8 cellular contexts compared by ENCODE assay signal in genomic region chr3:69058180-69058946, GRCh38. TPM values are rescaled to one million over a fixed set of nuclear protein-coding genes. Genes with fewer than 3 reads are reported as not detected.
DNase-seq lines count a peak whose midpoint lies in the region; ATAC-seq and TF ChIP-seq lines count a peak whose summit lies in the region.

No MANE protein-coding gene starts in this region.

- peak overlapping the region; percentile 30; the same call in 1 of the 2 replicates for H2AFZ ChIP-seq in DND-41 (ENCODE audit: low read depth, low read length)

- no peaks in the 10 kb centered on the region for H3K27me3 Mint-ChIP-seq in activated T-helper 17 cell treated with anti-CD3 and anti-CD28 coated beads, Interleukin-2, amount 50 U/mL, for 72 hours

- peak overlapping the region; percentile 17; the same call in 1 of the 2 replicates for H3K9ac ChIP-seq in DND-41 (ENCODE audit: low read depth, low read length)

- H3K9me3 Mint-ChIP-seq in activated T-helper 17 cell treated with anti-CD3 and anti-CD28 coated beads, Interleukin-2, amount 50 U/mL, for 72 hours, result no peaks in the 10 kb centered on the region

- peaks cover 92% of the 10 kb centered on the region for H3K36me3 Mint-ChIP-seq in activated T-helper 17 cell treated with anti-CD3 and anti-CD28 coated beads, Interleukin-2, amount 50 U/mL, for 72 hours (ENCODE audit: low read depth)

- TF ChIP-seq CTCF in DND-41 (IDR thresholded peaks at IDR 0.05; ENCODE audit: borderline replicate concordance, extremely low read depth, low read length, poor library complexity, severe bottlenecking), result no peak

- H3K27ac ChIP-seq in DND-41 (ENCODE audit: low read length), result peak overlapping the region; percentile 73

- no peaks in the 10 kb centered on the region for H3K79me2 ChIP-seq in DND-41 (ENCODE audit: insufficient read depth, low read length)

- no peaks in the 10 kb centered on the region for H4K20me1 ChIP-seq in DND-41 (ENCODE audit: insufficient read depth, low read length)

- H3K4me1 ChIP-seq in DND-41 (ENCODE audit: insufficient read depth, low read length), result peaks cover 19% of the 10 kb centered on the region

- peak overlapping the region; percentile 10 for H3K4me2 ChIP-seq in DND-41 (ENCODE audit: insufficient read depth, low read length)

- peaks cover 23% of the 10 kb centered on the region for H3K4me1 Mint-ChIP-seq in activated T-helper 17 cell treated with anti-CD3 and anti-CD28 coated beads, Interleukin-2, amount 50 U/mL, for 72 hours

- peak; percentile 99 for ATAC-seq in DND-41 (ENCODE audit: insufficient read depth, low read depth)
- peak; percentile 100 for ATAC-seq in GM19452 (IDR thresholded peaks at IDR 0.05; ENCODE audit: unreplicated experiment)
- peak; percentile 98 for ATAC-seq in HG03342 (IDR thresholded peaks at IDR 0.05; ENCODE audit: unreplicated experiment)
- ATAC-seq in activated T-helper 17 cell treated with anti-CD3 and anti-CD28 coated beads, Interleukin-2, amount 50 U/mL, for 72 hours (replicated peaks), result peak; percentile 79

- peak overlapping the region; percentile 97 for H3K27ac Mint-ChIP-seq in activated T-helper 17 cell treated with anti-CD3 and anti-CD28 coated beads, Interleukin-2, amount 50 U/mL, for 72 hours

- H3K4me3 ChIP-seq in DND-41 (ENCODE audit: low read depth in 1 of 2, low read length in 2 of 2), result no peak overlapping the region

- peaks cover 72% of the 10 kb centered on the region for H3K36me3 ChIP-seq in DND-41 (ENCODE audit: insufficient read depth, low read length)

- peak overlapping the region; percentile 62 for H3K4me3 Mint-ChIP-seq in activated T-helper 17 cell treated with anti-CD3 and anti-CD28 coated beads, Interleukin-2, amount 50 U/mL, for 72 hours

- no peaks in the 10 kb centered on the region for H3K27me3 ChIP-seq in DND-41 (ENCODE audit: insufficient read depth, low read length, poor library complexity)

- peak; percentile 25 for DNase-seq in DND-41
- DNase-seq in nucleus accumbens (lab: John Stamatoyannopoulos, UW), result no peak
- DNase-seq in HK-2 (ENCODE audit: unreplicated experiment), result no peak
- DNase-seq in glomerular visceral epithelial cell (ENCODE audit: extremely low spot score), result no peak
- DNase-seq in epidermal melanocyte (ENCODE audit: insufficient read length, low spot score), result no peak

- no peaks in the 10 kb centered on the region for H3K9me3 ChIP-seq in DND-41 (ENCODE audit: insufficient read depth, low read length, severe bottlenecking)

RNA-seq across cellular contexts. Expression of gene TMF1, which starts 6.2 kb away (rescaled TPM):
- 10 to 100 TPM; 42.6 to 84.7 TPM for total RNA-seq in activated T-helper 17 cell treated with anti-CD3 and anti-CD28 coated beads, Interleukin-2, amount 50 U/mL, for 72 hours

RNA-seq across cellular contexts. Expression of gene UBA3, which starts 21.8 kb away (rescaled TPM):
- total RNA-seq in activated T-helper 17 cell treated with anti-CD3 and anti-CD28 coated beads, Interleukin-2, amount 50 U/mL, for 72 hours, result 10 to 100 TPM; 68.0 to 95.2 TPM

RNA-seq across cellular contexts. Expression of gene ARL6IP5, which starts 26.4 kb away (rescaled TPM):
- 100 to 1,000 TPM; 109 to 172 TPM for total RNA-seq in activated T-helper 17 cell treated with anti-CD3 and anti-CD28 coated beads, Interleukin-2, amount 50 U/mL, for 72 hours

RNA-seq across cellular contexts. Expression of gene EOGT, which starts 44.9 kb away (rescaled TPM):
- total RNA-seq in activated T-helper 17 cell treated with anti-CD3 and anti-CD28 coated beads, Interleukin-2, amount 50 U/mL, for 72 hours, result 10 to 100 TPM; 15.5 to 24.4 TPM
